ENCODE assay signal across 17 cellular contexts in the genomic region with DNA sequence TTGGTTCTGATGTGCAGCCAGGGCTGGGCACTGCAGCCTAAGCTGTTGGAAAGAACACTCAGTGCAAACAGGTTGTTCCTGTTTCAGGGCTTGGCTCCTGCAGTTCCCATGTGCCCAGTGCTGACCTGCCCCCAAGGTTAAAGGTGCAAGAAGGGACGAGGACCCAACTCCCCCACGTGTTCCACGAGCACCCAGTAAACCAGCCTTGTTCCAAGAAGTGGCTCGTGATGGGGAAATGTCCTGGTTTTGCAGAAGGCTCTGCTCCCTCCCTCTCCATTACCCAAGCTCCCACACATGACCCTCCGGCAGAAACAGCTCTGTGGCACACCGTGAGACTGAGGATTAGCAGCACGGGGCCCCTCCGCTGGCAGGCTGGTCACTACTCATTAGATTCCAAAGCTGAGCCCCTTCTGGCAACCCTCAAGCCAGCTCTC. TPM values are rescaled to one million over a fixed set of nuclear protein-coding genes. Genes with fewer than 3 reads are reported as not detected.
A peak's percentile ranks its signal among the peaks of the same experiment; 100 is the strongest.
DNase-seq lines count a peak whose midpoint lies in the region; ATAC-seq and TF ChIP-seq lines count a peak whose summit lies in the region.
"Had no signal": no experiment of that assay in that cellular context is flagged by ENCODE, and none has a peak within 500 bp of the region (broad histone marks: within the 10 kb centered on the region; RNA-seq: fewer than 3 reads in every experiment).

No MANE protein-coding gene starts in this region.

- intact Hi-C loops in left lung (cut with DNase I): no loop called here

- H3K36me3 ChIP-seq in left lung: peaks cover 0 to 17% of the 10 kb centered on the region in 2 donors

- peak; percentile 49 for ATAC-seq in left lung
- ATAC-seq in stimulated activated naive B cell treated with anti-CD40 and anti-IgM and Interleukin-4, amounts not matched to agents 10 μg/mL and 1 μg/mL and 100 μg/mL, for 72 hours (replicated peaks): no peak
- ATAC-seq in GM18511 (IDR thresholded peaks at IDR 0.05; ENCODE audit: unreplicated experiment): no peak
- ATAC-seq: PC-3 had no signal

- no peaks in the 10 kb centered on the region for H3K27me3 ChIP-seq in left lung

- H3K9me3 Mint-ChIP-seq in chondrocyte (ENCODE audit: low read depth): no peaks in the 10 kb centered on the region
- no peaks in the 10 kb centered on the region for H3K9me3 Mint-ChIP-seq in stimulated activated naive B cell treated with anti-CD40 and anti-IgM and Interleukin-4, amounts not matched to agents 10 μg/mL and 1 μg/mL and 100 μg/mL, for 72 hours

- H3K4me3 Mint-ChIP-seq in chondrocyte (ENCODE audit: unreplicated experiment): no peak overlapping the region
- no peak overlapping the region for H3K4me3 Mint-ChIP-seq in stimulated activated naive B cell treated with anti-CD40 and anti-IgM and Interleukin-4, amounts not matched to agents 10 μg/mL and 1 μg/mL and 100 μg/mL, for 72 hours

- no peak overlapping the region for H3K27ac ChIP-seq in left lung
- H3K27ac ChIP-seq: GM23248 had no signal

- H3K4me1 ChIP-seq in left lung: peaks cover 22 to 62% of the 10 kb centered on the region in 2 donors

- peaks cover 10% of the 10 kb centered on the region for H3K27me3 Mint-ChIP-seq in chondrocyte (ENCODE audit: low read depth)
- H3K27me3 Mint-ChIP-seq in stimulated activated naive B cell treated with anti-CD40 and anti-IgM and Interleukin-4, amounts not matched to agents 10 μg/mL and 1 μg/mL and 100 μg/mL, for 72 hours: no peaks in the 10 kb centered on the region

- H3K27ac Mint-ChIP-seq in chondrocyte (ENCODE audit: unreplicated experiment): no peak overlapping the region
- peak overlapping the region; percentile 44 for H3K27ac Mint-ChIP-seq in stimulated activated naive B cell treated with anti-CD40 and anti-IgM and Interleukin-4, amounts not matched to agents 10 μg/mL and 1 μg/mL and 100 μg/mL, for 72 hours

- H3K9me3 ChIP-seq in left lung: no peaks in the 10 kb centered on the region

- H3K4me3 ChIP-seq in left lung: no peak overlapping the region
- H3K4me3 ChIP-seq: GM23248 had no signal

- peaks cover 1% of the 10 kb centered on the region for H3K36me3 Mint-ChIP-seq in chondrocyte (ENCODE audit: low read depth)
- H3K36me3 Mint-ChIP-seq in stimulated activated naive B cell treated with anti-CD40 and anti-IgM and Interleukin-4, amounts not matched to agents 10 μg/mL and 1 μg/mL and 100 μg/mL, for 72 hours: peaks cover 4 to 24% of the 10 kb centered on the region in 2 donors

- H3K4me1 Mint-ChIP-seq in chondrocyte (ENCODE audit: low read depth): peaks cover 18% of the 10 kb centered on the region
- peaks cover 49 to 81% of the 10 kb centered on the region in 2 donors for H3K4me1 Mint-ChIP-seq in stimulated activated naive B cell treated with anti-CD40 and anti-IgM and Interleukin-4, amounts not matched to agents 10 μg/mL and 1 μg/mL and 100 μg/mL, for 72 hours

- TF ChIP-seq CTCF in chondrocyte (IDR thresholded peaks at IDR 0.05): no peak
- TF ChIP-seq CTCF in left lung (IDR thresholded peaks at IDR 0.05): no peak

- DNase-seq in GF-D8 (lab: John Stamatoyannopoulos, UW): peak; percentile 92
- peak; percentile 53 for DNase-seq in chondrocyte (ENCODE audit: low spot score)
- DNase-seq in left lung: peak in 1 of 2 donors; percentile 41
- no peak for DNase-seq in stimulated activated naive B cell treated with anti-CD40 and anti-IgM and Interleukin-4, amounts not matched to agents 10 μg/mL and 1 μg/mL and 100 μg/mL, for 72 hours
- no peak for DNase-seq in NCI-H1417 (lab: John Stamatoyannopoulos, UW)
- no peak for DNase-seq in COLO668 (lab: John Stamatoyannopoulos, UW; ENCODE audit: unreplicated experiment)
- no peak for DNase-seq in hippocampal formation (lab: John Stamatoyannopoulos, UW)
- DNase-seq: cerebellar nuclear complex, erythroblast, GM23248, NCI-H187 treated with DMSO at 0.1 percent for 48 hours, NCI-H526, PC-3 had no signal

RNA-seq across cellular contexts. Expression of gene ACSS1, which starts 9.4 kb away (rescaled TPM):
- total RNA-seq in chondrocyte (1.5 to 5.5 TPM (median 5.5 TPM) in 3 replicates), left lung (10 to 100 TPM; 26.6 to 40.7 TPM)

RNA-seq across cellular contexts. Expression of gene VSX1, which starts 33.4 kb away (rescaled TPM):
- total RNA-seq in chondrocyte: not detected in 3 replicates
- total RNA-seq in left lung: not detected
- total RNA-seq: GM23248, kidney epithelial cell, PC-3, pulmonary artery endothelial cell, urinary bladder had no signal

RNA-seq across cellular contexts. Expression of gene APMAP, which starts 56.0 kb away (rescaled TPM):
- total RNA-seq in chondrocyte (77.7 to 82.2 TPM (median 79.9 TPM) in 3 replicates), left lung (10 to 100 TPM; 82.5 to 83.6 TPM)

Comparison
In these comparisons a context has a peak if more than half of its experiments do, and no peak if none do; other contexts are left out.
1. DNase-seq: peak in GF-D8 (single experiment) and chondrocyte (single experiment); none in stimulated activated naive B cell treated with anti-CD40 and anti-IgM and Interleukin-4, amounts not matched to agents 10 μg/mL and 1 μg/mL and 100 μg/mL, for 72 hours (single experiment), NCI-H1417 (0 of 3), COLO668 (single experiment) and hippocampal formation (0 of 2).